Comparison of ENCODE assay signal across 14 cellular contexts in the genomic region with DNA sequence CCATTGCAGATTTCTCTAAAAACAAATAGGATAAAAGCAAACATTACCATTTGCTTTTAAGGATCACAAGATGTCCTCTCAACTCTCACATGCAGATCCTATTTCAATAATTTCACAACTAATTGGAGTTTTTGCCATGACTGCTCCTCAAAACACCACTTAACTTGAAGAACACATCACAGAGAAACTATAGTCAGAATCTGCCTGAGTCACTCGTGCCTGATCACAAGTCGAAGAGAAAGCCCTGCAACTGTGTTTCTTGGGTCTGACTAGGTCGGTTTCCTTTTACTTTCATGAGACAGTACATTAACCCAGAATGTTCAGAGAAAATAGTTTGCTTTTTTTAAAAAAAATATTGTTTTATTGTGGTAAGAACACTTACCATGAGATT. TPM values are rescaled to one million over a fixed set of nuclear protein-coding genes. Genes with fewer than 3 reads are reported as not detected.
A peak's percentile ranks its signal among the peaks of the same experiment; 100 is the strongest.
DNase-seq lines count a peak whose midpoint lies in the region; ATAC-seq and TF ChIP-seq lines count a peak whose summit lies in the region.
"Had no signal": no experiment of that assay in that cellular context is flagged by ENCODE, and none has a peak within 500 bp of the region (broad histone marks: within the 10 kb centered on the region; RNA-seq: fewer than 3 reads in every experiment).

No MANE protein-coding gene starts in this region.

- H3K27ac ChIP-seq in hepatocyte, result no peak overlapping the region
- H3K27ac ChIP-seq in body of pancreas, result no peak overlapping the region
- H3K27ac ChIP-seq: 22Rv1, dorsolateral prefrontal cortex, upper lobe of left lung had no signal

- H3K4me1 ChIP-seq in hepatocyte (ENCODE audit: insufficient read depth) (no peaks in the 10 kb centered on the region), body of pancreas (no peaks in the 10 kb centered on the region)
- H3K4me1 ChIP-seq: upper lobe of left lung had no signal

- no peak for TF ChIP-seq POLR2A in body of pancreas (IDR thresholded peaks at IDR 0.05)

- intact Hi-C loops in body of pancreas (cut with DNase I), result no loop called here
- intact Hi-C loops in left ventricle myocardium superior (cut with micrococcal nuclease), result no loop called here

- 66% methylated on average over 3 of the region's 3 CpGs for WGBS in hepatocyte (ENCODE audit: low lambda C conversion rate, missing lambda C conversion rate)
- WGBS in body of pancreas, 2 donors, result 73 to 77% methylated on average over 3 of the region's 3 CpGs

- no peak overlapping the region for H3K4me2 ChIP-seq in hepatocyte

- no peaks in the 10 kb centered on the region for H3K79me2 ChIP-seq in hepatocyte

- H3K36me3 ChIP-seq in hepatocyte (replicated peaks; ENCODE audit: insufficient read depth, low read depth), result no peaks in the 10 kb centered on the region
- H3K36me3 ChIP-seq in body of pancreas (replicated peaks in 1 of 2; ENCODE audit: insufficient read depth in 1 of 2, low read depth in 2 of 2), result no peaks in the 10 kb centered on the region
- H3K36me3 ChIP-seq: upper lobe of left lung had no signal

- ATAC-seq in body of pancreas (no peak), left ventricle myocardium superior (no peak)

- H3K4me3 ChIP-seq in hepatocyte (no peak overlapping the region), body of pancreas (no peak overlapping the region)
- H3K4me3 ChIP-seq: dorsolateral prefrontal cortex, upper lobe of left lung had no signal

- H3K9me2 ChIP-seq in hepatocyte (replicated peaks; ENCODE audit: insufficient read depth), result no peaks in the 10 kb centered on the region

- peak overlapping the region; percentile 4 for H2AFZ ChIP-seq in hepatocyte

- H3K9me3 ChIP-seq in hepatocyte (ENCODE audit: low read depth) (no peaks in the 10 kb centered on the region), body of pancreas (no peaks in the 10 kb centered on the region)
- H3K9me3 ChIP-seq: upper lobe of left lung had no signal

- no peaks in the 10 kb centered on the region for H4K20me1 ChIP-seq in hepatocyte (ENCODE audit: insufficient read depth, poor library complexity, severe bottlenecking)

- H3K27me3 ChIP-seq in hepatocyte, result no peaks in the 10 kb centered on the region
- H3K27me3 ChIP-seq in body of pancreas, result no peaks in the 10 kb centered on the region
- H3K27me3 ChIP-seq: upper lobe of left lung had no signal

- no peak for TF ChIP-seq CTCF in hepatocyte (IDR thresholded peaks at IDR 0.05; ENCODE audit: poor library complexity)
- TF ChIP-seq CTCF in body of pancreas (IDR thresholded peaks at IDR 0.05), result no peak

- DNase-seq in DMS153 (lab: John Stamatoyannopoulos, UW), result peak; percentile 96
- DNase-seq in DMS153 treated with DMSO at 0.1 percent for 48 hours (lab: John Stamatoyannopoulos, UW; ENCODE audit: unreplicated experiment), result no peak
- DNase-seq in M059J (ENCODE audit: low read depth), result peak; percentile 27
- peak; percentile 93 for DNase-seq in NCI-H748 (lab: John Stamatoyannopoulos, UW; ENCODE audit: unreplicated experiment)
- DNase-seq in hepatocyte (ENCODE audit: low spot score), result no peak
- no peak for DNase-seq in body of pancreas
- no peak for DNase-seq in left ventricle myocardium superior
- DNase-seq in H4 (ENCODE audit: low spot score), result no peak
- DNase-seq: activated effector memory CD4-positive, alpha-beta T cell treated with anti-CD3 and anti-CD28 coated beads, Interleukin-2, amount 50 U/mL, for 16 hours; CD4-positive, alpha-beta T cell; dorsolateral prefrontal cortex; retina; upper lobe of left lung had no signal

RNA-seq across cellular contexts. Expression of gene SMYD2, which starts 46.3 kb away (rescaled TPM):
- 70.9 and 78.8 TPM in 2 replicates for total RNA-seq in M059J (2014; rRNA removed; shearing (Covaris generic))
- total RNA-seq in hepatocyte, result 32.7 and 39.8 TPM in 2 replicates
- polyA plus RNA-seq in hepatocyte, result 34.4 and 36.2 TPM in 2 replicates
- 10 to 100 TPM; 18.4 to 18.5 TPM for total RNA-seq in body of pancreas
- 234 TPM for total RNA-seq in left ventricle myocardium superior
- 71.8 and 73.4 TPM in 2 replicates for total RNA-seq in H4 (2014; rRNA removed; shearing (Covaris generic))

Comparison
In these comparisons a context has a peak if more than half of its experiments do, and no peak if none do; other contexts are left out.
1. DNase-seq: peak in DMS153 (single experiment), M059J (single experiment) and NCI-H748 (single experiment); none in DMS153 treated with DMSO at 0.1 percent for 48 hours (single experiment), hepatocyte (single experiment), body of pancreas (0 of 4), left ventricle myocardium superior (single experiment) and H4 (single experiment).